In genomic region chr6:144266091-144266649, GRCh38 we compare ENCODE assay signal across 9 cellular contexts. TPM values are rescaled to one million over a fixed set of nuclear protein-coding genes. Genes with fewer than 3 reads are reported as not detected.
DNase-seq lines count a peak whose midpoint lies in the region; ATAC-seq and TF ChIP-seq lines count a peak whose summit lies in the region.
"Had no signal": no experiment of that assay in that cellular context is flagged by ENCODE, and none has a peak within 500 bp of the region (broad histone marks: within the 10 kb centered on the region; RNA-seq: fewer than 3 reads in every experiment).

No MANE protein-coding gene starts in this region.

- peak; percentile 95 for DNase-seq in ELF-1 (ENCODE audit: low read depth, low spot score)
- DNase-seq in cardiac muscle cell (ENCODE audit: low read depth in 1 of 2, low spot score in 1 of 2), result peak; percentile 63 to 88
- DNase-seq in Peyer's patch, result no peak
- DNase-seq in natural killer cell, result no peak
- DNase-seq in activated T-cell treated with anti-CD3 and anti-CD28 coated beads, Interleukin-2, amount 50 U/mL, for 1 hour, result no peak

- peak; percentile 53 for ATAC-seq in SK-N-SH treated with all-trans-retinoic acid at 6 μM for 48 hours
- no peak for ATAC-seq in GM18868 (IDR thresholded peaks at IDR 0.05; ENCODE audit: unreplicated experiment)
- ATAC-seq in natural killer cell, result no peak

- H3K4me1 ChIP-seq in cardiac muscle cell (ENCODE audit: low read depth), result peaks cover 28% of the 10 kb centered on the region
- no peaks in the 10 kb centered on the region for H3K4me1 ChIP-seq in rectal smooth muscle tissue (ENCODE audit: control insufficient read depth, insufficient read depth, low read length)
- H3K4me1 ChIP-seq in Peyer's patch, result peaks cover 0 to 4% (median 0%) of the 10 kb centered on the region in 4 donors

- no peak overlapping the region for H3K4me3 Mint-ChIP-seq in natural killer cell

- TF ChIP-seq CTCF in cardiac muscle cell (IDR thresholded peaks at IDR 0.05; ENCODE audit: low read depth, low read length) (no peak), Peyer's patch (IDR thresholded peaks at IDR 0.05) (no peak), natural killer cell (IDR thresholded peaks at IDR 0.05) (no peak)

- H3K36me3 Mint-ChIP-seq in natural killer cell, result no peaks in the 10 kb centered on the region
- H3K36me3 Mint-ChIP-seq: IgD-negative memory B cell had no signal

- H3K27ac ChIP-seq in cardiac muscle cell (peak overlapping the region; percentile 97), rectal smooth muscle tissue (ENCODE audit: low read depth, low read length) (peak overlapping the region; percentile 57), Peyer's patch (peak overlapping the region in 2 of 4 donors; percentile 31 to 42)

- H3K36me3 ChIP-seq in cardiac muscle cell (no peaks in the 10 kb centered on the region), rectal smooth muscle tissue (ENCODE audit: control insufficient read depth, insufficient read depth, low read length) (no peaks in the 10 kb centered on the region), Peyer's patch (no peaks in the 10 kb centered on the region)

- intact Hi-C loops in natural killer cell (cut with micrococcal nuclease), result no loop called here

- no peak overlapping the region for H3K27ac Mint-ChIP-seq in natural killer cell

- H3K27me3 ChIP-seq in cardiac muscle cell (no peaks in the 10 kb centered on the region), rectal smooth muscle tissue (ENCODE audit: control insufficient read depth, insufficient read depth, low read length) (no peaks in the 10 kb centered on the region), Peyer's patch (no peaks in the 10 kb centered on the region)

- peaks cover 0 to 6% of the 10 kb centered on the region in 2 donors for H3K4me1 Mint-ChIP-seq in natural killer cell

- peaks cover 2% of the 10 kb centered on the region in 2 donors for H3K9me3 Mint-ChIP-seq in natural killer cell

- no peak for TF ChIP-seq POLR2A in Peyer's patch (IDR thresholded peaks at IDR 0.05)

- H3K4me3 ChIP-seq in cardiac muscle cell, result no peak overlapping the region
- no peak overlapping the region for H3K4me3 ChIP-seq in rectal smooth muscle tissue (ENCODE audit: low read length)
- H3K4me3 ChIP-seq in Peyer's patch, result no peak overlapping the region

- no peak overlapping the region for H3K9ac ChIP-seq in rectal smooth muscle tissue (ENCODE audit: low read length)

- H3K27me3 Mint-ChIP-seq in natural killer cell (ENCODE audit: low read depth in 2 of 2), result no peaks in the 10 kb centered on the region
- H3K27me3 Mint-ChIP-seq: IgD-negative memory B cell had no signal

- H3K9me3 ChIP-seq in cardiac muscle cell (ENCODE audit: low read depth), result no peaks in the 10 kb centered on the region
- no peaks in the 10 kb centered on the region for H3K9me3 ChIP-seq in Peyer's patch

TF ChIP-seq in SK-N-SH treated with all-trans-retinoic acid at 6 μM for 48 hours, 23 proteins besides CTCF, POLR2A, EP300 and RAD21:
- TF ChIP-seq ARNTL (CRISPR knock-in tag; IDR thresholded peaks at IDR 0.05; ENCODE audit: borderline replicate concordance, low read depth), result no peak
- no peak for TF ChIP-seq TCF4 (CRISPR knock-in tag; IDR thresholded peaks at IDR 0.05; ENCODE audit: borderline replicate concordance)
- no peak for TF ChIP-seq PPARA (CRISPR knock-in tag; IDR thresholded peaks at IDR 0.05; ENCODE audit: borderline replicate concordance)

RNA-seq across cellular contexts. Expression of gene UTRN, which starts 19.0 kb away (rescaled TPM):
- total RNA-seq in cardiac muscle cell (93.8 and 106 TPM in 2 replicates), Peyer's patch (100 to 1,000 TPM in 2 of 4 donors, 10 to 100 TPM in 2; 61.1 to 579 (median 115) TPM), natural killer cell (100 to 1,000 TPM; 584 to 715 (median 591) TPM)
- polyA plus RNA-seq in cardiac muscle cell, result 44.5 and 49.4 TPM in 2 replicates

Comparison
In these comparisons a context has a peak if more than half of its experiments do, and no peak if none do; other contexts are left out.
1. DNase-seq: peak in ELF-1 (single experiment) and cardiac muscle cell (2 of 2); none in Peyer's patch (0 of 3), natural killer cell (single experiment) and activated T-cell treated with anti-CD3 and anti-CD28 coated beads, Interleukin-2, amount 50 U/mL, for 1 hour (single experiment).